ENCODE assay signal across 8 cellular contexts in genomic region chr1:36150296-36151132, GRCh38. TPM values are rescaled to one million over a fixed set of nuclear protein-coding genes. Genes with fewer than 3 reads are reported as not detected.
A peak's percentile ranks its signal among the peaks of the same experiment; 100 is the strongest.
DNase-seq lines count a peak whose midpoint lies in the region; ATAC-seq and TF ChIP-seq lines count a peak whose summit lies in the region.

No MANE protein-coding gene starts in this region.

- TF ChIP-seq POLR2A in GM10847 (IDR thresholded peaks at IDR 0.05; ENCODE audit: extremely low read depth, insufficient read length) (peak; percentile 38), prostate gland (IDR thresholded peaks at IDR 0.05) (peak; percentile 88)

- TF ChIP-seq CTCF in left ventricle myocardium inferior (IDR thresholded peaks at IDR 0.05; ENCODE audit: borderline replicate concordance) (no peak), prostate gland (IDR thresholded peaks at IDR 0.05) (peak in 1 of 4 experiments; percentile 39)

- H3K27me3 ChIP-seq in left ventricle myocardium inferior (ENCODE audit: low read depth) (no peaks in the 10 kb centered on the region), prostate gland (replicated peaks; ENCODE audit: insufficient read depth) (no peaks in the 10 kb centered on the region)

- H3K9me3 ChIP-seq in left ventricle myocardium inferior (replicated peaks) = no peaks in the 10 kb centered on the region
- no peaks in the 10 kb centered on the region for H3K9me3 ChIP-seq in prostate gland

- DNase-seq in NCI-H1436 (lab: John Stamatoyannopoulos, UW) = peak; percentile 66
- DNase-seq in T follicular helper cell (ENCODE audit: low read depth) = peak; percentile 48
- peak in 46 of 56 donors; percentile 25 to 84 (median 62) for DNase-seq in amygdala (lab: John Stamatoyannopoulos, UW)
- DNase-seq in left ventricle myocardium inferior = peak; percentile 92
- peak; percentile 96 for DNase-seq in prostate gland (ENCODE audit: low spot score)
- no peak for DNase-seq in cortex of kidney (lab: John Stamatoyannopoulos, UW)

- H3K4me1 ChIP-seq in left ventricle myocardium inferior (peaks cover 76% of the 10 kb centered on the region), prostate gland (replicated peaks) (peaks cover 26% of the 10 kb centered on the region)

- H3K36me3 ChIP-seq in left ventricle myocardium inferior (no peaks in the 10 kb centered on the region), prostate gland (no peaks in the 10 kb centered on the region)

- H3K27ac ChIP-seq in left ventricle myocardium inferior (replicated peaks) (peak overlapping the region; percentile 100), prostate gland (peak overlapping the region; percentile 93 to 98)

- intact Hi-C loops in left ventricle myocardium inferior (cut with micrococcal nuclease) (no loop called here), prostate gland (cut with DNase I) (loop anchor here (1.0 to 2.0 kb wide), 2 partner anchors 38 to 134 kb away; no protein-coding TSS in a partner anchor)

- H3K4me3 ChIP-seq in left ventricle myocardium inferior (peak overlapping the region; percentile 43), prostate gland (no peak overlapping the region)

- WGBS in prostate gland = 9% methylated on average over 12 of the region's 12 CpGs

- ATAC-seq in HG02678 (IDR thresholded peaks at IDR 0.05; ENCODE audit: unreplicated experiment) = peak; percentile 44

RNA-seq across cellular contexts. Expression of gene TRAPPC3, which starts 1.2 kb away (rescaled TPM):
- total RNA-seq in left ventricle myocardium inferior = 54.6 TPM
- 10 to 100 TPM; 90.0 to 92.5 TPM for total RNA-seq in prostate gland

RNA-seq across cellular contexts. Expression of gene MAP7D1, which starts 5.4 kb away (rescaled TPM):
- 363 TPM for total RNA-seq in left ventricle myocardium inferior
- total RNA-seq in prostate gland = 100 to 1,000 TPM in 1 of 2 donors, 10 to 100 TPM in 1; 97.3 to 132 TPM

RNA-seq across cellular contexts. Expression of gene COL8A2, which starts 25.5 kb away (rescaled TPM):
- total RNA-seq in left ventricle myocardium inferior (1.2 TPM), prostate gland (10 to 100 TPM in 1 of 2 donors, 1 to 10 TPM in 1; 7.9 to 10.7 TPM)
